8 cellular contexts compared by ENCODE assay signal in genomic region chr17:59332890-59333377, GRCh38. TPM values are rescaled to one million over a fixed set of nuclear protein-coding genes. Genes with fewer than 3 reads are reported as not detected.
DNase-seq lines count a peak whose midpoint lies in the region; ATAC-seq and TF ChIP-seq lines count a peak whose summit lies in the region.

No MANE protein-coding gene starts in this region.

- H3K4me3 ChIP-seq in GM12865 (ENCODE audit: low read depth, low read length) (peak overlapping the region; percentile 74), gastroesophageal sphincter (peak overlapping the region; percentile 72 to 98)

- H3K9me3 Mint-ChIP-seq in osteocyte (ENCODE audit: unreplicated experiment): no peaks in the 10 kb centered on the region

- TF ChIP-seq POLR2A in gastroesophageal sphincter (IDR thresholded peaks at IDR 0.05): no peak

- TF ChIP-seq CTCF in GM12865 (IDR thresholded peaks at IDR 0.05; ENCODE audit: insufficient read depth, low read depth, low read length, missing control alignments) (no peak), VCaP (conservative IDR thresholded peaks at IDR 0.05) (no peak), gastroesophageal sphincter (IDR thresholded peaks at IDR 0.05) (no peak), osteocyte (IDR thresholded peaks at IDR 0.05) (no peak)

- H3K4me3 Mint-ChIP-seq in osteocyte (ENCODE audit: unreplicated experiment): peak overlapping the region; percentile 92

- TF ChIP-seq EP300 in gastroesophageal sphincter (IDR thresholded peaks at IDR 0.05): no peak

- no peaks in the 10 kb centered on the region for H3K9me3 ChIP-seq in gastroesophageal sphincter

- peak overlapping the region; percentile 84 for H3K27ac Mint-ChIP-seq in osteocyte (ENCODE audit: unreplicated experiment)

- H3K27ac ChIP-seq in VCaP (peak overlapping the region; percentile 90), gastroesophageal sphincter (peak overlapping the region; percentile 95 to 99 (median 98))

- H3K4me1 Mint-ChIP-seq in osteocyte (ENCODE audit: unreplicated experiment): peaks cover 35% of the 10 kb centered on the region

- no peaks in the 10 kb centered on the region for H3K36me3 Mint-ChIP-seq in osteocyte (ENCODE audit: unreplicated experiment)

- ATAC-seq in gastroesophageal sphincter: peak; percentile 5
- ATAC-seq in HG02884 (IDR thresholded peaks at IDR 0.05; ENCODE audit: unreplicated experiment): no peak

- H3K27me3 Mint-ChIP-seq in osteocyte (ENCODE audit: unreplicated experiment): no peaks in the 10 kb centered on the region

- no peaks in the 10 kb centered on the region for H3K36me3 ChIP-seq in gastroesophageal sphincter

- H3K27me3 ChIP-seq in gastroesophageal sphincter: no peaks in the 10 kb centered on the region

- WGBS in gastroesophageal sphincter (ENCODE audit: low coverage in 1 of 2), 2 donors: 0 to 18% methylated on average over 2 of the region's 8 CpGs

- DNase-seq in GM12865 (ENCODE audit: low read depth): no peak
- DNase-seq in osteocyte (ENCODE audit: extremely low spot score, unreplicated experiment): no peak
- no peak for DNase-seq in NCI-H1105 (lab: John Stamatoyannopoulos, UW)
- no peak for DNase-seq in DMS79 (lab: John Stamatoyannopoulos, UW)
- no peak for DNase-seq in amniotic stem cell (lab: John Stamatoyannopoulos, UW)

- H3K4me1 ChIP-seq in gastroesophageal sphincter: peaks cover 6 to 83% (median 50%) of the 10 kb centered on the region in 3 donors

RNA-seq across cellular contexts. Expression of gene YPEL2, which starts 1.5 kb away (rescaled TPM):
- total RNA-seq in gastroesophageal sphincter (10 to 100 TPM; 35.5 to 47.1 (median 40.6) TPM), osteocyte (18.1 and 18.9 TPM in 2 replicates)
